8 cellular contexts compared by ENCODE assay signal in the genomic region with DNA sequence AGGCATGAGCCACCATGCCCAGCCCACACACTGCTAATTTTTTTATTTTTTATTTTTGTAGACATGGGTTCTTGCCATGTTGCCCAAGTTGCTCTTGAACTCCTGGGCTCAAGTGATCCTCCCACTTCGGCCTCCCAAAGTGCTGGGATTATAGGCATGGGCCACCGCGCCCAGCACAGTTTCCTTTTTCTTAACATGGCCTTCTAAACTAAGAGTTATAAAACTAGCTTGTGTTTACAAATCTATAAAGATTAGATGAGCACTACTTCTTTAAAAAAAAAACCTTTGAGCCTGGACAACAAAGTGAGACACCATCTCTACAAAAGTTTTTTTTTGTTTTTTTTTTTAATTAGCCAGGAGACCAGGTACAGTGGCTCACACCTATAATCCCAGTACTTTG.
"Had no signal": no experiment of that assay in that cellular context is flagged by ENCODE, and none has a peak within 500 bp of the region (broad histone marks: within the 10 kb centered on the region; RNA-seq: fewer than 3 reads in every experiment).

No MANE protein-coding gene starts in this region.

- ATAC-seq: GM23338, K562 had no signal

- DNase-seq: H9, HCEC 1CT, IMR-90 had no signal

- FAIRE-seq: H1, H54, HTR-8/SVneo, K562 had no signal

- H3K4me3 ChIP-seq: GM23338, K562 had no signal
